30 cellular contexts compared by ENCODE assay signal in the genomic region with DNA sequence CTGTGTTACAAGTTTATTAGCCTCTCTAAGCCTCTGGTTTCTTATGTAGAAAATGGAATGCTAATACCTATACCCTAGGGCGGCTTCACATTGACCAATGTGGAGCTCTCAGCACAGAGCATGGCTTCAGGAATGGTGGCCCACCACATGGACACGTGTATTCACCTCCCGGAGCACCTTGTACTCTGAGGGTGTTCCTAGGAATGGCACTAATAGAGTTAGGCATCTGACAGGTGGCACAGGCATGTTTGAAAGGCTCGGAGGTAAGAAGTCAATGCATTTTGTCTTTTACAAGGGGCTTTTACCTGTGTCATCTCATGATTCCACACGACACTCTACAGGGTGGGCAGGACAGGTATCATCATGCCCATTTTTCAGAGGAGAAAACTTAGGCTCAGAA. TPM values are rescaled to one million over a fixed set of nuclear protein-coding genes. Genes with fewer than 3 reads are reported as not detected.
"Had no signal": no experiment of that assay in that cellular context is flagged by ENCODE, and none has a peak within 500 bp of the region (broad histone marks: within the 10 kb centered on the region; RNA-seq: fewer than 3 reads in every experiment).

No MANE protein-coding gene starts in this region.

- ATAC-seq: activated T-cell treated with anti-CD3 and anti-CD28 coated beads, Interleukin-2, amount 50 U/mL, for 72 hours; T-cell had no signal

- H3K27me3 Mint-ChIP-seq: activated B cell treated with CpG ODN at 0.5 μM for 24 hours; activated CD4-positive, alpha-beta memory T cell treated with anti-CD3 and anti-CD28 coated beads for 36 hours; activated naive CD8-positive, alpha-beta T cell treated with anti-CD3 and anti-CD28 coated beads for 36 hours had no signal

- H3K4me1 Mint-ChIP-seq: activated naive CD4-positive, alpha-beta T cell treated with anti-CD3 and anti-CD28 coated beads, Interleukin-2, amount 10 ng/mL, durations not matched to agents 7 days and 5 days; activated naive CD8-positive, alpha-beta T cell treated with anti-CD3 and anti-CD28 coated beads for 36 hours; T-cell had no signal

- H3K4me3 Mint-ChIP-seq: activated B cell treated with CpG ODN at 0.5 μM for 24 hours; activated CD4-positive, alpha-beta memory T cell treated with anti-CD3 and anti-CD28 coated beads for 36 hours; activated CD4-positive, alpha-beta T cell treated with anti-CD3 and anti-CD28 coated beads, Interleukin-2, amount 10 ng/mL, durations not matched to agents 7 days and 5 days; activated naive CD4-positive, alpha-beta T cell treated with anti-CD3 and anti-CD28 coated beads, Interleukin-2, amount 10 ng/mL, durations not matched to agents 7 days and 5 days; activated naive CD8-positive, alpha-beta T cell treated with anti-CD3 and anti-CD28 coated beads for 36 hours; activated T-cell treated with anti-CD3 and anti-CD28 coated beads, Interleukin-2, amount 50 U/mL, for 72 hours; T-cell had no signal

- H3K36me3 ChIP-seq: MG63 had no signal

- H3K4me3 ChIP-seq: MG63 had no signal

- DNase-seq: activated B cell treated with CpG ODN at 0.5 μM for 24 hours; activated CD4-positive, alpha-beta memory T cell treated with anti-CD3 and anti-CD28 coated beads for 36 hours; activated CD4-positive, alpha-beta T cell treated with anti-CD3 and anti-CD28 coated beads for 1 hour; activated CD4-positive, alpha-beta T cell treated with anti-CD3 and anti-CD28 coated beads, Interleukin-2, amount 10 ng/mL, durations not matched to agents 7 days and 5 days; activated CD8-positive, alpha-beta memory T cell treated with anti-CD3 and anti-CD28 coated beads, Interleukin-2, amount 50 U/mL, for 4 hours; activated gamma-delta T cell treated with Interleukin-2 at 50 U/mL for 16 hours; activated naive CD4-positive, alpha-beta T cell treated with anti-CD3 and anti-CD28 coated beads, Interleukin-2, amount 10 ng/mL, durations not matched to agents 7 days and 5 days; activated naive CD8-positive, alpha-beta T cell treated with anti-CD3 and anti-CD28 coated beads for 36 hours; activated T-cell treated with anti-CD3 and anti-CD28 coated beads, Interleukin-2, amount 50 U/mL, for 72 hours; caudate nucleus; KBM-7; MG63; MV-4-11; NCI-H1092 treated with DMSO at 0.1 percent for 48 hours; NCI-H1417 treated with DMSO at 0.1 percent for 48 hours; NCI-H1694; NCI-H2029; NCI-H2107; NCI-H345; NCI-H510A; NCI-H526 treated with DMSO at 0.1 percent for 48 hours; NCI-H82; SIG-M5; T-cell; T-helper 2 cell; T1000 had no signal

- H3K36me3 Mint-ChIP-seq: activated CD4-positive, alpha-beta memory T cell treated with anti-CD3 and anti-CD28 coated beads for 36 hours; activated naive CD4-positive, alpha-beta T cell treated with anti-CD3 and anti-CD28 coated beads, Interleukin-2, amount 10 ng/mL, durations not matched to agents 7 days and 5 days; activated naive CD8-positive, alpha-beta T cell treated with anti-CD3 and anti-CD28 coated beads for 36 hours; T-cell had no signal

- H3K9me3 Mint-ChIP-seq: activated B cell treated with CpG ODN at 0.5 μM for 24 hours; activated CD4-positive, alpha-beta memory T cell treated with anti-CD3 and anti-CD28 coated beads for 36 hours; activated CD4-positive, alpha-beta T cell treated with anti-CD3 and anti-CD28 coated beads, Interleukin-2, amount 10 ng/mL, durations not matched to agents 7 days and 5 days; activated naive CD4-positive, alpha-beta T cell treated with anti-CD3 and anti-CD28 coated beads, Interleukin-2, amount 10 ng/mL, durations not matched to agents 7 days and 5 days; activated naive CD8-positive, alpha-beta T cell treated with anti-CD3 and anti-CD28 coated beads for 36 hours; activated T-cell treated with anti-CD3 and anti-CD28 coated beads, Interleukin-2, amount 50 U/mL, for 72 hours; activated T-helper 2 cell treated with anti-CD3 and anti-CD28 coated beads, Interferon-gamma antibody, Interleukin-2, Interleukin-4, amounts not matched to agents 10 μg/mL and 5 μg/mL and 100 μg/mL, durations not matched to agents 14 hours and 24 hours and 36 hours; T-cell had no signal

- H3K9me3 ChIP-seq: MG63 had no signal

- H3K27ac Mint-ChIP-seq: activated B cell treated with CpG ODN at 0.5 μM for 24 hours; activated CD4-positive, alpha-beta memory T cell treated with anti-CD3 and anti-CD28 coated beads for 36 hours; activated CD4-positive, alpha-beta T cell treated with anti-CD3 and anti-CD28 coated beads, Interleukin-2, amount 10 ng/mL, durations not matched to agents 7 days and 5 days; activated naive CD4-positive, alpha-beta T cell treated with anti-CD3 and anti-CD28 coated beads, Interleukin-2, amount 10 ng/mL, durations not matched to agents 7 days and 5 days; activated naive CD8-positive, alpha-beta T cell treated with anti-CD3 and anti-CD28 coated beads for 36 hours; activated T-cell treated with anti-CD3 and anti-CD28 coated beads, Interleukin-2, amount 50 U/mL, for 72 hours; activated T-helper 2 cell treated with anti-CD3 and anti-CD28 coated beads, Interferon-gamma antibody, Interleukin-2, Interleukin-4, amounts not matched to agents 10 μg/mL and 5 μg/mL and 100 μg/mL, durations not matched to agents 14 hours and 24 hours and 36 hours; T-cell had no signal

- H3K27me3 ChIP-seq: MG63 had no signal

RNA-seq across cellular contexts. Expression of gene TGM3, which starts 5.3 kb away (rescaled TPM):
- total RNA-seq: activated B cell treated with CpG ODN at 0.5 μM for 24 hours; activated CD4-positive, alpha-beta memory T cell treated with anti-CD3 and anti-CD28 coated beads for 36 hours; activated CD4-positive, alpha-beta T cell treated with anti-CD3 and anti-CD28 coated beads, Interleukin-2, amount 10 ng/mL, durations not matched to agents 7 days and 5 days; activated CD8-positive, alpha-beta memory T cell treated with anti-CD3 and anti-CD28 coated beads for 36 hours; activated naive CD8-positive, alpha-beta T cell treated with anti-CD3 and anti-CD28 coated beads for 36 hours; activated T-cell treated with anti-CD3 and anti-CD28 coated beads, Interleukin-2, amount 50 U/mL, for 72 hours; activated T-helper 2 cell treated with anti-CD3 and anti-CD28 coated beads, Interferon-gamma antibody, Interleukin-2, Interleukin-4, amounts not matched to agents 10 μg/mL and 5 μg/mL and 100 μg/mL, durations not matched to agents 14 hours and 24 hours and 36 hours; OCI-LY7; RPMI7951; T-cell had no signal
